25 cellular contexts compared by ENCODE assay signal in genomic region chr5:113255579-113256210, GRCh38.
A peak's percentile ranks its signal among the peaks of the same experiment; 100 is the strongest.
DNase-seq lines count a peak whose midpoint lies in the region; ATAC-seq and TF ChIP-seq lines count a peak whose summit lies in the region.
"Had no signal": no experiment of that assay in that cellular context is flagged by ENCODE, and none has a peak within 500 bp of the region (broad histone marks: within the 10 kb centered on the region; RNA-seq: fewer than 3 reads in every experiment).

No MANE protein-coding gene starts in this region.

- 74 to 87% methylated on average over 5 of the region's 5 CpGs for WGBS in heart right ventricle, 2 donors
- WGBS in mesenchymal stem cell, result 76% methylated on average over 4 of the region's 5 CpGs
- WGBS in transverse colon (ENCODE audit: low coverage in 1 of 2), 2 donors, result 67 to 71% methylated on average over 1 to 5 of the region's 5 CpGs

- no peak for TF ChIP-seq EP300 in transverse colon (IDR thresholded peaks at IDR 0.05; ENCODE audit: low read depth)

- H2AFZ ChIP-seq in mesenchymal stem cell (ENCODE audit: low read depth, low read length), result no peak overlapping the region

- H3K9me3 ChIP-seq in heart right ventricle, result no peaks in the 10 kb centered on the region
- H3K9me3 ChIP-seq in mesenchymal stem cell (ENCODE audit: control insufficient read depth, low read length), result no peaks in the 10 kb centered on the region
- H3K9me3 ChIP-seq in transverse colon, result no peaks in the 10 kb centered on the region
- H3K9me3 ChIP-seq: adrenal gland, upper lobe of left lung had no signal

- TF ChIP-seq POLR2A in transverse colon (IDR thresholded peaks at IDR 0.05) (no peak), GM18505 (IDR thresholded peaks at IDR 0.05; ENCODE audit: borderline replicate concordance, extremely low read depth, insufficient read depth, insufficient read length) (no peak)

- H3K14ac ChIP-seq in mesenchymal stem cell (ENCODE audit: low read length in 2 of 2), result no peak overlapping the region

- no peak for TF ChIP-seq CTCF in heart right ventricle (IDR thresholded peaks at IDR 0.05)
- no peak for TF ChIP-seq CTCF in transverse colon (IDR thresholded peaks at IDR 0.05)

- intact Hi-C loops in heart right ventricle (cut with DNase I), result no loop called here
- intact Hi-C loops in Right ventricle myocardium inferior (cut with DNase I), result loop anchor here (2.0 kb wide), 1 partner anchor 39 kb away; no protein-coding TSS in a partner anchor
- intact Hi-C loops in transverse colon (cut with DNase I; ENCODE audit: low total_unique reads), result no loop called here

- no peak overlapping the region for H3K4me3 ChIP-seq in heart right ventricle
- peak overlapping the region in 1 of 2 experiments; percentile 49 for H3K4me3 ChIP-seq in mesenchymal stem cell (ENCODE audit: insufficient read depth in 1 of 2, low read depth in 1 of 2, low read length in 2 of 2)
- no peak overlapping the region for H3K4me3 ChIP-seq in transverse colon
- H3K4me3 ChIP-seq: adrenal gland, upper lobe of left lung had no signal

- ATAC-seq in heart right ventricle, result no peak
- no peak for ATAC-seq in Right ventricle myocardium inferior
- ATAC-seq in GM21526 (IDR thresholded peaks at IDR 0.05; ENCODE audit: low FRiP score, unreplicated experiment), result no peak
- no peak for ATAC-seq in GM18505 (IDR thresholded peaks at IDR 0.05; ENCODE audit: unreplicated experiment)
- ATAC-seq: activated T-cell treated with anti-CD3 and anti-CD28 coated beads, Interleukin-2, amount 50 U/mL, for 72 hours had no signal

- H3K27me3 ChIP-seq in heart right ventricle, result no peaks in the 10 kb centered on the region
- no peaks in the 10 kb centered on the region for H3K27me3 ChIP-seq in mesenchymal stem cell (ENCODE audit: control insufficient read depth in 1 of 2, insufficient read depth in 1 of 2, low read length in 2 of 2)
- no peaks in the 10 kb centered on the region for H3K27me3 ChIP-seq in transverse colon
- H3K27me3 ChIP-seq: adrenal gland, brain microvascular endothelial cell, upper lobe of left lung had no signal

- H3K4me1 ChIP-seq in heart right ventricle, result peaks cover 3 to 59% (median 42%) of the 10 kb centered on the region in 9 donors
- no peaks in the 10 kb centered on the region for H3K4me1 ChIP-seq in mesenchymal stem cell (ENCODE audit: control insufficient read depth, insufficient read depth, low read depth, low read length)
- H3K4me1 ChIP-seq in transverse colon, result no peaks in the 10 kb centered on the region

- no peak overlapping the region for H3K23ac ChIP-seq in mesenchymal stem cell (ENCODE audit: low read length in 2 of 2)

- H3K4ac ChIP-seq in mesenchymal stem cell (ENCODE audit: low read depth in 1 of 2, low read length in 2 of 2), result no peak overlapping the region

- H3K36me3 ChIP-seq in heart right ventricle (no peaks in the 10 kb centered on the region), mesenchymal stem cell (ENCODE audit: control insufficient read depth in 1 of 2, insufficient read depth in 2 of 2, low read depth in 1 of 2, low read length in 2 of 2) (no peaks in the 10 kb centered on the region), transverse colon (no peaks in the 10 kb centered on the region)
- H3K36me3 ChIP-seq: adrenal gland, brain microvascular endothelial cell, upper lobe of left lung had no signal

- in situ Hi-C loops in transverse colon (cut with MboI; ENCODE audit: low pct_ligation_motif_present in 1 of 4, low pct_unique_long_range_greater_than_20kb in 1 of 4, low sequenced_read_pairs in 3 of 4), result no loop called here

- no peak overlapping the region for H2BK15ac ChIP-seq in mesenchymal stem cell (ENCODE audit: low read depth, poor library complexity, severe bottlenecking)

- no peak overlapping the region for H4K8ac ChIP-seq in mesenchymal stem cell (ENCODE audit: low read length)

- peak overlapping the region; percentile 65 for H3K9ac ChIP-seq in mesenchymal stem cell (ENCODE audit: low read length)

- H2BK5ac ChIP-seq in mesenchymal stem cell (ENCODE audit: low read depth, low read length, poor library complexity, severe bottlenecking), result no peak overlapping the region

- no peak overlapping the region for H3K18ac ChIP-seq in mesenchymal stem cell (ENCODE audit: low read depth in 1 of 2, low read length in 2 of 2)

- H2BK12ac ChIP-seq in mesenchymal stem cell (ENCODE audit: low read length in 2 of 2), result no peak overlapping the region

- H2BK120ac ChIP-seq in mesenchymal stem cell (ENCODE audit: low read depth, low read length), result no peak overlapping the region

- H3K27ac ChIP-seq in heart right ventricle, result peak overlapping the region in 6 of 10 donors; percentile 8 to 49 (median 25)
- no peak overlapping the region for H3K27ac ChIP-seq in mesenchymal stem cell (ENCODE audit: low read length, poor library complexity, severe bottlenecking)
- H3K27ac ChIP-seq in transverse colon, result peak overlapping the region; percentile 4 to 53 (median 38)
- H3K27ac ChIP-seq: brain microvascular endothelial cell, RWPE1 had no signal

- H2AK5ac ChIP-seq in mesenchymal stem cell (ENCODE audit: low read length, severe bottlenecking), result no peak overlapping the region

- peaks cover 20% of the 10 kb centered on the region for H3K79me1 ChIP-seq in mesenchymal stem cell (replicated peaks; ENCODE audit: low read length, poor library complexity, severe bottlenecking)

- H3K4me2 ChIP-seq in mesenchymal stem cell (ENCODE audit: low read length, poor library complexity, severe bottlenecking), result no peak overlapping the region

- DNase-seq in heart right ventricle (no peak), Right ventricle myocardium inferior (ENCODE audit: missing footprints) (no peak), amniotic epithelial cell (ENCODE audit: low read depth) (peak; percentile 60), mesenchymal stem cell (peak; percentile 82), transverse colon (no peak), NCI-H524 treated with DMSO at 0.1 percent for 48 hours (lab: John Stamatoyannopoulos, UW) (no peak)
- DNase-seq: 8988T; activated CD4-positive, alpha-beta T cell treated with anti-CD3 and anti-CD28 coated beads for 48 hours; activated naive CD4-positive, alpha-beta T cell; activated T-cell treated with anti-CD3 and anti-CD28 coated beads, Interleukin-2, amount 50 U/mL, for 72 hours; brain microvascular endothelial cell; CD4-positive, alpha-beta T cell; effector CD4-positive, alpha-beta T cell; foreskin melanocyte; HFFc6; NCI-H1417 treated with DMSO at 0.1 percent for 48 hours; NCI-H2081; NCI-H2227 treated with DMSO at 0.1 percent for 48 hours; NCI-H774; stimulated activated CD4-positive, alpha-beta T cell treated with anti-CD3 and anti-CD28 coated beads, Interleukin-2, amount 100 ng/mL, for 24 hours; upper lobe of left lung had no signal

- no peak overlapping the region for H4K91ac ChIP-seq in mesenchymal stem cell (ENCODE audit: low read length)

Comparison
In these comparisons a context has a peak if more than half of its experiments do, and no peak if none do; other contexts are left out.
1. DNase-seq: peak in amniotic epithelial cell (single experiment) and mesenchymal stem cell (single experiment); none in heart right ventricle (0 of 2), Right ventricle myocardium inferior (single experiment), transverse colon (single experiment) and NCI-H524 treated with DMSO at 0.1 percent for 48 hours (single experiment).